ENCODE assay signal across 9 cellular contexts in the genomic region with DNA sequence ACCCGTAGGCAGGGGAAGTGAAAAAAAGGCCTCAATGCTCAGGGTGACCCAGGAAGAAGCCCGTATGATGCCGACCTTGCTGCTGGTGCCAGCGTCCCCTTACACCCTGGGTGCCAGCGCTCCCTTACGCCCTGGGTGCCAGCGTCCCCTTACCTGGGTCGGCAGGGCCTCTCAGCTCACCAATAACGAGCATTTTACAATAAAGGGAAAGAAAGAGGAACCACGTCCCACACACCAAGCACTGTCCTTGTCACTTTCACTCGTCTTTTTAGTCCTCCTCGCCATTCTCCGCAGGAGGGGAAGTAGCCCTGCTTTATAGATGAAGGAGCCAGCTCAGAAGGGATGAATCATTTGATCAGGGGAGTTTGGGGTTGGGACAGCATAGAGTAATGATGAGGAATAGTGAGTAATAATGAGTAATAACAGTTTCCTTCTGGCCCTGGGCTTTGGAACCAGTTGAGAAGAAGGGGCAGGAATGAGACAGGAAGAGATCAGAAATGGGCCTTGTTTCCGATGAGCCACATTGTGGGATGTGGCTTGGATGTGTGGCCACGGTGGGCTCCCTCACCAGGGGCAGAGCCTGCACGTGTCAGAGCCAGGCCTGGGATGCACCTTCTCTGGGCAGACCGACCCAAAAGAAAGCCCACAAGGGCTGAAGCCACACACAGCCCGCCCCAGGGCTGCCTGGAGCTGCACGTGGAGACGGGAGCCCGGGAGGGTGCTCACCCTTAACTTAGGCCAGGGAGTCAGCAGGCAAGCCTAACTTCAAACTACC.
DNase-seq lines count a peak whose midpoint lies in the region; ATAC-seq, FAIRE-seq and TF ChIP-seq lines count a peak whose summit lies in the region.
"Had no signal": no experiment of that assay in that cellular context is flagged by ENCODE, and none has a peak within 500 bp of the region (broad histone marks: within the 10 kb centered on the region; RNA-seq: fewer than 3 reads in every experiment).

No MANE protein-coding gene starts in this region.

- peaks cover 22% of the 10 kb centered on the region for H3K4me1 Mint-ChIP-seq in activated T-helper 17 cell treated with anti-CD3 and anti-CD28 coated beads, Interleukin-2, amount 50 U/mL, for 72 hours
- peaks cover 9% of the 10 kb centered on the region for H3K4me1 Mint-ChIP-seq in memory B cell

- FAIRE-seq in D721Med (lab: Jason Lieb, UNC): no peak

- TF ChIP-seq CTCF in D721Med (IDR thresholded peaks at IDR 0.05; ENCODE audit: insufficient read depth, missing control alignments) (no peak), GM10266 (IDR thresholded peaks at IDR 0.05; ENCODE audit: control insufficient read depth, insufficient read depth, low read depth, missing control alignments) (no peak)

- H3K27me3 Mint-ChIP-seq in activated T-helper 17 cell treated with anti-CD3 and anti-CD28 coated beads, Interleukin-2, amount 50 U/mL, for 72 hours: no peaks in the 10 kb centered on the region
- H3K27me3 Mint-ChIP-seq in memory B cell: no peaks in the 10 kb centered on the region
- H3K27me3 Mint-ChIP-seq: activated naive CD8-positive, alpha-beta T cell treated with anti-CD3 and anti-CD28 coated beads, Interleukin-2, amount 10 ng/mL, durations not matched to agents 7 days and 5 days had no signal

- peak overlapping the region; percentile 78 for H3K27ac Mint-ChIP-seq in activated T-helper 17 cell treated with anti-CD3 and anti-CD28 coated beads, Interleukin-2, amount 50 U/mL, for 72 hours
- no peak overlapping the region for H3K27ac Mint-ChIP-seq in memory B cell
- H3K27ac Mint-ChIP-seq: activated naive CD8-positive, alpha-beta T cell treated with anti-CD3 and anti-CD28 coated beads, Interleukin-2, amount 10 ng/mL, durations not matched to agents 7 days and 5 days had no signal

- peak overlapping the region; percentile 42 for H3K4me3 Mint-ChIP-seq in activated T-helper 17 cell treated with anti-CD3 and anti-CD28 coated beads, Interleukin-2, amount 50 U/mL, for 72 hours
- no peak overlapping the region for H3K4me3 Mint-ChIP-seq in memory B cell
- H3K4me3 Mint-ChIP-seq: activated naive CD8-positive, alpha-beta T cell treated with anti-CD3 and anti-CD28 coated beads, Interleukin-2, amount 10 ng/mL, durations not matched to agents 7 days and 5 days had no signal

- peak; percentile 98 for ATAC-seq in activated T-helper 17 cell treated with anti-CD3 and anti-CD28 coated beads, Interleukin-2, amount 50 U/mL, for 72 hours (replicated peaks)
- ATAC-seq in memory B cell (ENCODE audit: low read depth): peak; percentile 44
- no peak for ATAC-seq in GM18861 (IDR thresholded peaks at IDR 0.05; ENCODE audit: unreplicated experiment)

- peaks cover 41% of the 10 kb centered on the region for H3K36me3 Mint-ChIP-seq in activated T-helper 17 cell treated with anti-CD3 and anti-CD28 coated beads, Interleukin-2, amount 50 U/mL, for 72 hours (ENCODE audit: low read depth)
- H3K36me3 Mint-ChIP-seq in memory B cell: peaks cover 15% of the 10 kb centered on the region

- DNase-seq in AG08395 (ENCODE audit: low spot score): peak; percentile 87
- DNase-seq in HPDE6-E6E7 (ENCODE audit: extremely low spot score): peak; percentile 90
- no peak for DNase-seq in memory B cell (ENCODE audit: low spot score in 2 of 2)
- no peak for DNase-seq in D721Med (ENCODE audit: insufficient read length, low spot score)
- DNase-seq in HT-29 (ENCODE audit: low spot score): no peak
- no peak for DNase-seq in GM10266 (ENCODE audit: extremely low spot score)
- DNase-seq: activated naive CD8-positive, alpha-beta T cell treated with anti-CD3 and anti-CD28 coated beads, Interleukin-2, amount 10 ng/mL, durations not matched to agents 7 days and 5 days had no signal

- no peaks in the 10 kb centered on the region for H3K9me3 Mint-ChIP-seq in activated T-helper 17 cell treated with anti-CD3 and anti-CD28 coated beads, Interleukin-2, amount 50 U/mL, for 72 hours
- no peaks in the 10 kb centered on the region for H3K9me3 Mint-ChIP-seq in memory B cell

Comparison
In these comparisons a context has a peak if more than half of its experiments do, and no peak if none do; other contexts are left out.
1. DNase-seq: peak in AG08395 (single experiment) and HPDE6-E6E7 (single experiment); none in memory B cell (0 of 2), D721Med (single experiment), HT-29 (single experiment) and GM10266 (single experiment).